1 cellular context compared by ENCODE assay signal in the genomic region with DNA sequence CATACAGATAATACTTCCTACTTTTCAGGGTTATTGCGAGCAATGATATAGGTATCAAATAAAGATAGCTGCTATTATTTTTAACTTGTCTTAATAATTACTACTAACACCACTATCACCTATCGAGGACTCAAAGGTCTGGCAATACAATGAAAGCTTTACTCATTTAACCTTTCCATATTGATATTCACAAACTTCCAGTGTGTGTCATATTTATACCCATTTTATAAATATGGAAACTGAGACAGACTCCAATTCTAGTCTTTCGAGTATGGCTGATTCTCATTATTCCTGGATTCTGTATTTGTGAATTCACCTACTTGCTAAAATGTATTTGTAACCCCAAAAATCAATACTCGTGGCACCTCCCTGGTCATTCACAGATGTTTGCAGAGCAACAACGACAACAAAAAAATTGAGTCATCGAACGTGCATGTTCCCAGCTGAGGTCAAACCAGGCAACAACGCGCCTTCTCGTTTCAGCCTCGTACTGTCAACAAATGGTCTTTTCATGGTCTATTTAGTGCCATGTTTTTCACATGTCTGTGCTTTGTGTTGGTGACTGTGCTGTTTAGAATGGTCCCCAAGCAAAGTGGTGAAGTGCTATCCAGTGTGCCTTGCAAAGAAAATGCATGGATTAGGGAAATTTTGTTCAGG.
TF ChIP-seq lines count a peak whose summit lies in the region.

No MANE protein-coding gene starts in this region.

TF ChIP-seq in HepG2, 621 proteins besides CTCF, POLR2A, EP300 and RAD21 (continued from another document and continues in another):
- TF ChIP-seq MNT (IDR thresholded peaks at IDR 0.05) (peak; percentile 65), FOXO1 (CRISPR knock-in tag; IDR thresholded peaks at IDR 0.05) (peak; percentile 87; the same call in 1 of the 2 replicates), KDM6A (CRISPR knock-in tag; IDR thresholded peaks at IDR 0.05; ENCODE audit: low read depth) (0 out of 2 replicates have a peak, but pooled peaks have one; percentile 32), RXRA (CRISPR knock-in tag; IDR thresholded peaks at IDR 0.05) (peak; percentile 95; the same call in 1 of the 2 replicates), FLYWCH1 (CRISPR knock-in tag; IDR thresholded peaks at IDR 0.05) (no peak), JUND (CRISPR knock-in tag; IDR thresholded peaks at IDR 0.05) (peak; percentile 79), SKI (IDR thresholded peaks at IDR 0.05; ENCODE audit: partially characterized antibody) (peak; percentile 64), NFIC (IDR thresholded peaks at IDR 0.05; ENCODE audit: low read length) (peak; percentile 75), NR2F1 (CRISPR knock-in tag; IDR thresholded peaks at IDR 0.05) (peak in 1 of 2 experiments; percentile 68; a peak in 2 of 4 replicates), ERF (CRISPR knock-in tag; IDR thresholded peaks at IDR 0.05) (peak; percentile 58; the same call in 1 of the 2 replicates), ZSCAN21 (CRISPR knock-in tag; IDR thresholded peaks at IDR 0.05; ENCODE audit: borderline replicate concordance) (0 out of 2 replicates have a peak, but pooled peaks have one; percentile 21), ZNF607 (CRISPR knock-in tag; IDR thresholded peaks at IDR 0.05; ENCODE audit: borderline replicate concordance) (no peak), PBX3 (CRISPR knock-in tag; IDR thresholded peaks at IDR 0.05; ENCODE audit: borderline replicate concordance) (no peak), ZFP36L1 (CRISPR knock-in tag; IDR thresholded peaks at IDR 0.05) (peak; percentile 85; the same call in 1 of the 2 replicates), KAT8 (CRISPR knock-in tag; IDR thresholded peaks at IDR 0.05) (peak; percentile 43; the same call in 1 of the 2 replicates), SAP130 (CRISPR knock-in tag; IDR thresholded peaks at IDR 0.05; ENCODE audit: low read depth) (peak; percentile 71), TBX3 (IDR thresholded peaks at IDR 0.05; ENCODE audit: borderline replicate concordance) (peak; percentile 97), ZNF292 (CRISPR knock-in tag; IDR thresholded peaks at IDR 0.05; ENCODE audit: borderline replicate concordance, low read depth) (no peak), RFX5 (IDR thresholded peaks at IDR 0.05; ENCODE audit: low read depth, low read length) (no peak), NCOR1 (IDR thresholded peaks at IDR 0.05; ENCODE audit: borderline replicate concordance, low read length) (peak; percentile 78; the same call in 1 of the 2 replicates), KLF6 (CRISPR knock-in tag; IDR thresholded peaks at IDR 0.05) (peak; percentile 59; the same call in 1 of the 2 replicates), ZFP1 (CRISPR knock-in tag; IDR thresholded peaks at IDR 0.05) (0 out of 2 replicates have a peak, but pooled peaks have one; percentile 53), ZMYM4 (CRISPR knock-in tag; IDR thresholded peaks at IDR 0.05) (peak; percentile 76), ZSCAN9 (CRISPR knock-in tag; IDR thresholded peaks at IDR 0.05; ENCODE audit: borderline replicate concordance) (0 out of 2 replicates have a peak, but pooled peaks have one; percentile 42), RCOR2 (CRISPR knock-in tag; IDR thresholded peaks at IDR 0.05) (peak; percentile 58; the same call in 1 of the 2 replicates), NFE2L2 (IDR thresholded peaks at IDR 0.05; ENCODE audit: low read length) (peak; percentile 63; the same call in 1 of the 2 replicates), ZNF644 (CRISPR knock-in tag; IDR thresholded peaks at IDR 0.05; ENCODE audit: low read depth) (peak; percentile 94), ZNF431 (CRISPR knock-in tag; IDR thresholded peaks at IDR 0.05; ENCODE audit: borderline replicate concordance, low read depth) (no peak), ETS1 (CRISPR knock-in tag; IDR thresholded peaks at IDR 0.05) (no peak), RFX1 (IDR thresholded peaks at IDR 0.05) (no peak; the same call in 1 of the 2 replicates), TBX2 (CRISPR knock-in tag; IDR thresholded peaks at IDR 0.05; ENCODE audit: borderline replicate concordance) (peak; percentile 87), ATF3 (CRISPR knock-in tag; IDR thresholded peaks at IDR 0.05) (peak; percentile 76), ZNF432 (CRISPR knock-in tag; IDR thresholded peaks at IDR 0.05; ENCODE audit: borderline replicate concordance) (no peak), ASH2L (IDR thresholded peaks at IDR 0.05; ENCODE audit: insufficient read length, low read depth, low read length) (peak; percentile 68), BCL6 (CRISPR knock-in tag; IDR thresholded peaks at IDR 0.05) (peak; percentile 88), TFAP4 (IDR thresholded peaks at IDR 0.05; ENCODE audit: borderline replicate concordance, low read depth) (peak; percentile 90), IRF2 (CRISPR knock-in tag; IDR thresholded peaks at IDR 0.05) (peak; percentile 79), SRSF1 (optimal IDR thresholded peaks at IDR 0.05; ENCODE audit: low read depth, low read length) (no peak), BHLHE40 (IDR thresholded peaks at IDR 0.05; ENCODE audit: low read length) (peak; percentile 98), ARNTL (CRISPR knock-in tag; IDR thresholded peaks at IDR 0.05) (0 out of 2 replicates have a peak, but pooled peaks have one; percentile 33), NCOA1 (CRISPR knock-in tag; IDR thresholded peaks at IDR 0.05) (0 out of 2 replicates have a peak, but pooled peaks have one; percentile 41), SOX13 (IDR thresholded peaks at IDR 0.05) (peak; percentile 82), SOX13 (CRISPR knock-in tag; conservative IDR thresholded peaks at IDR 0.05 in 1 of 2, IDR thresholded peaks at IDR 0.05 in 1 of 2) (peak in 1 of 2 experiments; percentile 91; a peak in 2 of 4 replicates), SP5 (CRISPR knock-in tag; IDR thresholded peaks at IDR 0.05; ENCODE audit: borderline replicate concordance, low read depth) (peak; percentile 78), RXRB (CRISPR knock-in tag; IDR thresholded peaks at IDR 0.05; ENCODE audit: borderline replicate concordance) (peak; percentile 99), NFATC3 (CRISPR knock-in tag; IDR thresholded peaks at IDR 0.05) (no peak), EHMT2 (IDR thresholded peaks at IDR 0.05; ENCODE audit: borderline replicate concordance, low read depth, low read length) (0 out of 2 replicates have a peak, but pooled peaks have one; percentile 54), ZBTB38 (CRISPR knock-in tag; IDR thresholded peaks at IDR 0.05) (peak; percentile 50; the same call in 1 of the 2 replicates), KLF11 (CRISPR knock-in tag; IDR thresholded peaks at IDR 0.05) (0 out of 2 replicates have a peak, but pooled peaks have one; percentile 43)
- TF ChIP-seq, protein P1, sequence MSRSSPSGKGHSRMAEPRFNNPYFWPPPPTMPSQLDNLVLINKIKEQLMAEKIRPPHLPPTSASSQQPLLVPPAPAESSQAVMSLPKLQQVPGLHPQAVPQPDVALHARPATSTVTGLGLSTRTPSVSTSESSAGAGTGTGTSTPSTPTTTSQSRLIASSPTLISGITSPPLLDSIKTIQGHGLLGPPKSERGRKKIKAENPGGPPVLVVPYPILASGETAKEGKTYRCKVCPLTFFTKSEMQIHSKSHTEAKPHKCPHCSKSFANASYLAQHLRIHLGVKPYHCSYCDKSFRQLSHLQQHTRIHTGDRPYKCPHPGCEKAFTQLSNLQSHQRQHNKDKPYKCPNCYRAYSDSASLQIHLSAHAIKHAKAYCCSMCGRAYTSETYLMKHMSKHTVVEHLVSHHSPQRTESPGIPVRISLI (CRISPR knock-in tag; IDR thresholded peaks at IDR 0.05; ENCODE audit: borderline replicate concordance), result peak; percentile 64; the same call in 1 of the 2 replicates
- TF ChIP-seq, protein P2, sequence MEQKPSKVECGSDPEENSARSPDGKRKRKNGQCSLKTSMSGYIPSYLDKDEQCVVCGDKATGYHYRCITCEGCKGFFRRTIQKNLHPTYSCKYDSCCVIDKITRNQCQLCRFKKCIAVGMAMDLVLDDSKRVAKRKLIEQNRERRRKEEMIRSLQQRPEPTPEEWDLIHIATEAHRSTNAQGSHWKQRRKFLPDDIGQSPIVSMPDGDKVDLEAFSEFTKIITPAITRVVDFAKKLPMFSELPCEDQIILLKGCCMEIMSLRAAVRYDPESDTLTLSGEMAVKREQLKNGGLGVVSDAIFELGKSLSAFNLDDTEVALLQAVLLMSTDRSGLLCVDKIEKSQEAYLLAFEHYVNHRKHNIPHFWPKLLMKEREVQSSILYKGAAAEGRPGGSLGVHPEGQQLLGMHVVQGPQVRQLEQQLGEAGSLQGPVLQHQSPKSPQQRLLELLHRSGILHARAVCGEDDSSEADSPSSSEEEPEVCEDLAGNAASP (CRISPR knock-in tag; IDR thresholded peaks at IDR 0.05; ENCODE audit: borderline replicate concordance), result peak; percentile 99
- TF ChIP-seq, protein P3, sequence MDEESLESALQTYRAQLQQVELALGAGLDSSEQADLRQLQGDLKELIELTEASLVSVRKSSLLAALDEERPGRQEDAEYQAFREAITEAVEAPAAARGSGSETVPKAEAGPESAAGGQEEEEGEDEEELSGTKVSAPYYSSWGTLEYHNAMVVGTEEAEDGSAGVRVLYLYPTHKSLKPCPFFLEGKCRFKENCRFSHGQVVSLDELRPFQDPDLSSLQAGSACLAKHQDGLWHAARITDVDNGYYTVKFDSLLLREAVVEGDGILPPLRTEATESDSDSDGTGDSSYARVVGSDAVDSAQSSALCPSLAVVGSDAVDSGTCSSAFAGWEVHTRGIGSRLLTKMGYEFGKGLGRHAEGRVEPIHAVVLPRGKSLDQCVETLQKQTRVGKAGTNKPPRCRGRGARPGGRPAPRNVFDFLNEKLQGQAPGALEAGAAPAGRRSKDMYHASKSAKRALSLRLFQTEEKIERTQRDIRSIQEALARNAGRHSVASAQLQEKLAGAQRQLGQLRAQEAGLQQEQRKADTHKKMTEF (CRISPR knock-in tag; IDR thresholded peaks at IDR 0.05), result peak; percentile 76
- TF ChIP-seq, protein P4, sequence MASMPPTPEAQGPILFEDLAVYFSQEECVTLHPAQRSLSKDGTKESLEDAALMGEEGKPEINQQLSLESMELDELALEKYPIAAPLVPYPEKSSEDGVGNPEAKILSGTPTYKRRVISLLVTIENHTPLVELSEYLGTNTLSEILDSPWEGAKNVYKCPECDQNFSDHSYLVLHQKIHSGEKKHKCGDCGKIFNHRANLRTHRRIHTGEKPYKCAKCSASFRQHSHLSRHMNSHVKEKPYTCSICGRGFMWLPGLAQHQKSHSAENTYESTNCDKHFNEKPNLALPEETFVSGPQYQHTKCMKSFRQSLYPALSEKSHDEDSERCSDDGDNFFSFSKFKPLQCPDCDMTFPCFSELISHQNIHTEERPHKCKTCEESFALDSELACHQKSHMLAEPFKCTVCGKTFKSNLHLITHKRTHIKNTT (CRISPR knock-in tag; IDR thresholded peaks at IDR 0.05), result no peak
- TF ChIP-seq, protein P5, sequence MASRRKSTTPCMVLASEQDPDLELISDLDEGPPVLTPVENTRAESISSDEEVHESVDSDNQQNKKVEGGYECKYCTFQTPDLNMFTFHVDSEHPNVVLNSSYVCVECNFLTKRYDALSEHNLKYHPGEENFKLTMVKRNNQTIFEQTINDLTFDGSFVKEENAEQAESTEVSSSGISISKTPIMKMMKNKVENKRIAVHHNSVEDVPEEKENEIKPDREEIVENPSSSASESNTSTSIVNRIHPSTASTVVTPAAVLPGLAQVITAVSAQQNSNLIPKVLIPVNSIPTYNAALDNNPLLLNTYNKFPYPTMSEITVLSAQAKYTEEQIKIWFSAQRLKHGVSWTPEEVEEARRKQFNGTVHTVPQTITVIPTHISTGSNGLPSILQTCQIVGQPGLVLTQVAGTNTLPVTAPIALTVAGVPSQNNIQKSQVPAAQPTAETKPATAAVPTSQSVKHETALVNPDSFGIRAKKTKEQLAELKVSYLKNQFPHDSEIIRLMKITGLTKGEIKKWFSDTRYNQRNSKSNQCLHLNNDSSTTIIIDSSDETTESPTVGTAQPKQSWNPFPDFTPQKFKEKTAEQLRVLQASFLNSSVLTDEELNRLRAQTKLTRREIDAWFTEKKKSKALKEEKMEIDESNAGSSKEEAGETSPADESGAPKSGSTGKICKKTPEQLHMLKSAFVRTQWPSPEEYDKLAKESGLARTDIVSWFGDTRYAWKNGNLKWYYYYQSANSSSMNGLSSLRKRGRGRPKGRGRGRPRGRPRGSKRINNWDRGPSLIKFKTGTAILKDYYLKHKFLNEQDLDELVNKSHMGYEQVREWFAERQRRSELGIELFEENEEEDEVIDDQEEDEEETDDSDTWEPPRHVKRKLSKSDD (CRISPR knock-in tag; IDR thresholded peaks at IDR 0.05; ENCODE audit: low read depth), result 0 out of 2 replicates have a peak, but pooled peaks have one; percentile 68
